13 cellular contexts compared by ENCODE assay signal in the genomic region with DNA sequence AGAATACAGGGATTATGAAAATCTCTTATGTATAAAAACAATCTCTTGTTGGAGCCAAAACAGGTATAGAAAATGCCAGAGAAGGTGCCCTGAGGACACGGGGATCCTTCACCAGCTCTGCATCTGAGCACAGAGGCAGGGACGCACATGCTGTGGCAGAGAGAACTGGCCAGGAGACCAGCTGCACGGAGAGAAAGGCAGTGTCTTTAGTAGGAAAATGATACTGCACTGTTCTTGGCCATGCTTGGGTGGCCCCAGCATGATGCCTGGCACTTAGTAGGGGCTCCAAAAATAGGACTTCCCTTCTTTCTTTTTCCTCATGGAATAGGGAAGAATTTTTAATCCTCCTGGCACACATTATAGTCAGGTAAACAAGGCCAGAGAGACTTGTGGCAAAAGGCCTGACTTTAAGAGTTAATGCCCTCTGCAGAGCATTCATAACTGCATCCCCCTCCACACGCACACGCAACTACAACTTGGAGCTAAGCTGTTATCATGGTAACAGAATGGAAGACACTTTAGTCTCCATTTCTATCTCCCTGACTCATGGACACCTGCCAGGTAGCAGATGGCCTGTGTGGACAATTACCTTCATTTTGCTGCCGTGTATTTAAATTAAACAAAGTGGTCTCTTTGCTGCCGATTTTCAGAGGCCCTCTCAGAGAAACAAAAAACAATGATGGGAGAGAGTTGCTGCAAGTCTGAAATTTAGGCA. TPM values are rescaled to one million over a fixed set of nuclear protein-coding genes. Genes with fewer than 3 reads are reported as not detected.
DNase-seq lines count a peak whose midpoint lies in the region; ATAC-seq lines count a peak whose summit lies in the region.
"Had no signal": no experiment of that assay in that cellular context is flagged by ENCODE, and none has a peak within 500 bp of the region (broad histone marks: within the 10 kb centered on the region; RNA-seq: fewer than 3 reads in every experiment).

No MANE protein-coding gene starts in this region.

- no peak for ATAC-seq in GM21381 (IDR thresholded peaks at IDR 0.05; ENCODE audit: unreplicated experiment)
- no peak for ATAC-seq in GM21423 (IDR thresholded peaks at IDR 0.05; ENCODE audit: unreplicated experiment)
- ATAC-seq: psoas muscle had no signal

- DNase-seq in DMS153 treated with DMSO at 0.1 percent for 48 hours (lab: John Stamatoyannopoulos, UW; ENCODE audit: unreplicated experiment) (peak; percentile 36), NAMALWA (ENCODE audit: low spot score) (peak; percentile 51), NCI-H2227 treated with DMSO at 0.1 percent for 48 hours (lab: John Stamatoyannopoulos, UW) (peak; percentile 27), cerebellum (ENCODE audit: low spot score) (peak; percentile 83), ecto neural progenitor cell (ENCODE audit: low spot score) (no peak)
- no peak for DNase-seq in activated naive CD4-positive, alpha-beta T cell treated with anti-CD3 and anti-CD28 coated beads, Interleukin-2, amount 50 U/mL, for 16 hours
- DNase-seq: activated CD4-positive, alpha-beta T cell treated with anti-CD3 and anti-CD28 coated beads, Interleukin-2, amount 50 U/mL, for 4 hours; central memory CD4-positive, alpha-beta T cell; psoas muscle; stomach; T-helper 1 cell had no signal

RNA-seq across cellular contexts. Expression of gene DNMT3A, which starts 59.7 kb away (rescaled TPM):
- total RNA-seq in cerebellum: 63.3 TPM

Comparison
In these comparisons a context has a peak if more than half of its experiments do, and no peak if none do; other contexts are left out.
1. DNase-seq: peak in DMS153 treated with DMSO at 0.1 percent for 48 hours (single experiment), NAMALWA (single experiment), NCI-H2227 treated with DMSO at 0.1 percent for 48 hours (single experiment) and cerebellum (single experiment); none in ecto neural progenitor cell (single experiment) and activated naive CD4-positive, alpha-beta T cell treated with anti-CD3 and anti-CD28 coated beads, Interleukin-2, amount 50 U/mL, for 16 hours (single experiment).